31 cellular contexts compared by ENCODE assay signal in the genomic region with DNA sequence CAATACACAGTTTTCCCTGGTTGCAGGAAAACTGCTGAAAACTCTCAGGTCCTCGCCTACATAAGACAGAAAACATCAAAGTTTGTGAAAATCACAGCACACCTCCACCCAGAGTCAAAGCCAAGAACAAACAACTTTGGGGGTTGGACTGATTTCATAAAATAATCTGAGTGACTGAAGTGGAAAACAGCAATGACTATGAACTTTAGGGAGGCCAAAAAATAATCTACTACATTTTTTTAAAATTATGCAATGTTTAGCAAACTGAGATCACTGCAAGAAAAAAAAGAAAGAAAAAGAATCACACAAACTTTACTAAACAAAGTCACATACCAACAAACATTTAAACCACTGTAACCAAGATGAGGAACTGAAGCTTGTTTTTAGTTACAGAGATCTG. TPM values are rescaled to one million over a fixed set of nuclear protein-coding genes. Genes with fewer than 3 reads are reported as not detected.
DNase-seq lines count a peak whose midpoint lies in the region; ATAC-seq, FAIRE-seq and TF ChIP-seq lines count a peak whose summit lies in the region.
"Had no signal": no experiment of that assay in that cellular context is flagged by ENCODE, and none has a peak within 500 bp of the region (broad histone marks: within the 10 kb centered on the region; RNA-seq: fewer than 3 reads in every experiment).

No MANE protein-coding gene starts in this region.

- no peak overlapping the region for H2BK5ac ChIP-seq in IMR-90 (ENCODE audit: low read depth, low read length, poor library complexity, severe bottlenecking)

- no peaks in the 10 kb centered on the region for H3K79me1 ChIP-seq in IMR-90 (ENCODE audit: low read depth in 1 of 2, low read length in 2 of 2)

- no peak overlapping the region for H2AFZ ChIP-seq in IMR-90 (replicated peaks; ENCODE audit: low read length, poor library complexity)

- WGBS in IMR-90 (ENCODE audit: extremely low coverage in 2 of 2, insufficient read length in 1 of 2), 2 experiments = no CpG with 5 or more reads among the region's 1 CpG

- POLR2A ChIA-PET in AG04450 (lab: Yijun Ruan, JAX) (interaction anchor here (0.7 kb wide), 1 partner anchor 15 kb away, joined by 4 read pairs; no protein-coding TSS in a partner anchor), IMR-90 (lab: Charles Lee; ENCODE audit: unreplicated experiment) (interaction anchor here (0.6 kb wide), 1 partner anchor 1007 kb away, joined by 3 read pairs; no protein-coding TSS in a partner anchor)

- H3K4ac ChIP-seq in IMR-90 (ENCODE audit: low read depth, low read length) = no peak overlapping the region

- ATAC-seq in IMR-90 (ENCODE audit: low read depth) (peak; percentile 59), HG03108 (IDR thresholded peaks at IDR 0.05; ENCODE audit: unreplicated experiment) (no peak)
- ATAC-seq: A549; activated CD8-positive, alpha-beta T cell treated with anti-CD3 and anti-CD28 coated beads, Interleukin-2, amount 10 ng/mL, durations not matched to agents 7 days and 5 days; CD8-positive, alpha-beta T cell; lower lobe of right lung; mucosa of descending colon; upper lobe of right lung had no signal

- BruUV-seq in IMR-90 (replicated peaks; lab: Mats Ljungman, UMichigan) = no TSS peak

- H3K27me3 ChIP-seq in AG04450 (ENCODE audit: control insufficient read depth, insufficient read depth, low read length) (no peaks in the 10 kb centered on the region), IMR-90 (ENCODE audit: control insufficient read depth, insufficient read depth, low read length) (no peaks in the 10 kb centered on the region)
- H3K27me3 ChIP-seq: brain microvascular endothelial cell, heart left ventricle, Peyer's patch, upper lobe of right lung had no signal

- CTCF ChIA-PET in AG04450 (lab: Charles Lee) = interaction anchor here (0.6 to 5.1 kb wide), 3 partner anchors 12 to 542 kb away, joined by 3 to 18 read pairs (median 13); no protein-coding TSS in a partner anchor
- CTCF ChIA-PET in IMR-90 (lab: Yijun Ruan, JAX) = interaction anchor here (0.6 kb wide), 2 partner anchors 240 to 615 kb away, joined by 4 to 5 read pairs; no protein-coding TSS in a partner anchor

- DNase-seq in AG04450 (ENCODE audit: low read depth, low spot score) = no peak
- peak; percentile 28 for DNase-seq in IMR-90
- DNase-seq in middle frontal gyrus (ENCODE audit: extremely low spot score, low spot score) = peak; percentile 29
- no peak for DNase-seq in 8988T
- DNase-seq in G401 (ENCODE audit: low spot score) = no peak
- no peak for DNase-seq in activated T-cell treated with anti-CD3 and anti-CD28 coated beads, Interleukin-2, amount 50 U/mL, for 1 hour
- DNase-seq: activated CD4-positive, alpha-beta T cell treated with anti-CD3 and anti-CD28 coated beads for 1 hour; activated CD8-positive, alpha-beta T cell treated with anti-CD3 and anti-CD28 coated beads, Interleukin-2, amount 10 ng/mL, durations not matched to agents 7 days and 5 days; activated naive CD4-positive, alpha-beta T cell treated with anti-CD3 and anti-CD28 coated beads, Interleukin-2, amount 50 U/mL, for 16 hours; amniotic stem cell; BE2C; brain microvascular endothelial cell; CD8-positive, alpha-beta T cell; effector CD8-positive, alpha-beta T cell; heart left ventricle; Kasumi-1; lower lobe of right lung; mucosa of descending colon; NCI-H1436 treated with DMSO at 0.1 percent for 48 hours; NCI-H226; Peyer's patch; stimulated activated naive CD4-positive, alpha-beta T cell; SW 1271; upper lobe of right lung had no signal

- no peak overlapping the region for H3K56ac ChIP-seq in IMR-90 (ENCODE audit: extremely low read depth, insufficient read depth, low read length)

- no peak overlapping the region for H4K91ac ChIP-seq in IMR-90 (ENCODE audit: insufficient read depth, low read depth, low read length)

- H3K4me3 ChIP-seq in AG04450 (ENCODE audit: low read depth, low read length) = no peak overlapping the region
- no peak overlapping the region for H3K4me3 ChIP-seq in IMR-90 (ENCODE audit: insufficient read depth, low read depth, low read length)
- H3K4me3 ChIP-seq: A549, heart left ventricle, lower lobe of right lung, mucosa of descending colon, Peyer's patch, upper lobe of right lung had no signal

- H2AK9ac ChIP-seq in IMR-90 (replicated peaks; ENCODE audit: low read depth, low read length, poor library complexity) = no peak overlapping the region

- dilution Hi-C loops in IMR-90 (cut with HindIII; ENCODE audit: low sequenced_read_pairs, unreplicated experiment) = no loop called here

- no peak overlapping the region for H2BK20ac ChIP-seq in IMR-90 (ENCODE audit: low read depth, low read length)

- no peak overlapping the region for H2BK15ac ChIP-seq in IMR-90 (ENCODE audit: low read depth, low read length)

- H3K4me2 ChIP-seq in IMR-90 (ENCODE audit: low read depth, low read length) = no peak overlapping the region; the same call in 1 of the 2 replicates
- H3K4me2 ChIP-seq: A549 had no signal

- no peak overlapping the region for H3K23ac ChIP-seq in IMR-90 (ENCODE audit: low read depth, low read length)

- no peak overlapping the region for H3K14ac ChIP-seq in IMR-90 (replicated peaks; ENCODE audit: low read depth, low read length)

- no peak for TF ChIP-seq RAD21 in IMR-90 (IDR thresholded peaks at IDR 0.05; ENCODE audit: low read length)

- no peaks in the 10 kb centered on the region for H3K36me3 ChIP-seq in IMR-90 (ENCODE audit: control insufficient read depth, insufficient read depth, low read length)
- H3K36me3 ChIP-seq: BE2C, brain microvascular endothelial cell, heart left ventricle, lower lobe of right lung, Peyer's patch, upper lobe of right lung had no signal

- H4K20me1 ChIP-seq in IMR-90 (ENCODE audit: insufficient read depth, low read length) = no peaks in the 10 kb centered on the region

- H4K8ac ChIP-seq in IMR-90 (ENCODE audit: low read depth in 2 of 2, low read length in 2 of 2) = no peak overlapping the region

- intact Hi-C loops in IMR-90 (cut with micrococcal nuclease) = no loop called here

- no peak overlapping the region for H4K5ac ChIP-seq in IMR-90 (ENCODE audit: low read depth, low read length)

- no peak overlapping the region for H2BK120ac ChIP-seq in IMR-90 (ENCODE audit: low read depth, low read length)

- H3K27ac ChIP-seq in AG04450 (ENCODE audit: low read depth, low read length) (peak overlapping the region; percentile 41), IMR-90 (ENCODE audit: insufficient read depth, low read length) (no peak overlapping the region)
- H3K27ac ChIP-seq: A549, brain microvascular endothelial cell, epithelial cell of prostate, heart left ventricle, lower lobe of right lung, Peyer's patch, upper lobe of right lung had no signal

- H3K9me1 ChIP-seq in IMR-90 (ENCODE audit: insufficient read depth, low read length) = peaks cover 2% of the 10 kb centered on the region; the same call in 1 of the 2 replicates

- TF ChIP-seq CTCF in AG04450 (IDR thresholded peaks at IDR 0.05; ENCODE audit: low read depth, low read length) = no peak
- no peak for TF ChIP-seq CTCF in IMR-90 (conservative IDR thresholded peaks at IDR 0.05; ENCODE audit: low read depth, low read length)

- FAIRE-seq in endometrium (lab: Jason Lieb, UNC) = peak; percentile 96
- FAIRE-seq: A549, GM18507, GM19239, H54 had no signal

- H3K9me3 ChIP-seq in AG04450 (ENCODE audit: control insufficient read depth, insufficient read depth, low read length) (no peaks in the 10 kb centered on the region; the same call in 1 of the 2 replicates), IMR-90 (ENCODE audit: control insufficient read depth, insufficient read depth, low read length) (no peaks in the 10 kb centered on the region)
- H3K9me3 ChIP-seq: A549, BE2C, heart left ventricle, lower lobe of right lung, mucosa of descending colon, Peyer's patch, upper lobe of right lung had no signal

- H3K18ac ChIP-seq in IMR-90 (ENCODE audit: low read depth, low read length) = peak overlapping the region; percentile 43; the same call in 1 of the 2 replicates

- TF ChIP-seq POLR2A in IMR-90 (IDR thresholded peaks at IDR 0.05; ENCODE audit: low read depth, low read length) = no peak

- H2AK5ac ChIP-seq in IMR-90 (ENCODE audit: low read depth, low read length) = no peak overlapping the region

- H3K4me1 ChIP-seq in IMR-90 (ENCODE audit: control insufficient read depth, insufficient read depth, low read length) = peaks cover 6% of the 10 kb centered on the region; the same call in 1 of the 2 replicates
- H3K4me1 ChIP-seq: BE2C, lower lobe of right lung, Peyer's patch, upper lobe of right lung had no signal

- no peak overlapping the region for H3K9ac ChIP-seq in IMR-90 (ENCODE audit: low read depth, low read length)

- in situ Hi-C loops in IMR-90 (cut with MboI; ENCODE audit: low sequenced_read_pairs) (no loop called here), G401 (cut with HindIII; ENCODE audit: low sequenced_read_pairs) (no loop called here)

TF ChIP-seq in IMR-90, 13 proteins besides CTCF, POLR2A, EP300 and RAD21:
- TF ChIP-seq MXI1 (IDR thresholded peaks at IDR 0.05; ENCODE audit: borderline replicate concordance, low read depth, low read length) = no peak
- peak; percentile 61 for TF ChIP-seq CEBPB (IDR thresholded peaks at IDR 0.05; ENCODE audit: low read depth, low read length)
TF ChIP-seq in IMR-90: peak in this region for 1.

RNA-seq across cellular contexts. Expression of gene FOXP1, which starts 15.9 kb away (rescaled TPM):
- polyA plus RNA-seq in AG04450 (2011; rRNA removed) (53.3 and 56.6 TPM in 2 replicates), IMR-90 (2012; rRNA removed) (37.0 and 43.3 TPM in 2 replicates)
- 294 TPM in 2 replicates for polyA minus RNA-seq in AG04450 (2011; rRNA and poly(A)+ RNA removed)
- 128 and 132 TPM in 2 replicates for total RNA-seq in IMR-90 (2012; rRNA removed)
- polyA plus RNA-seq in IMR-90 (2012; cell fraction: cytosol; rRNA removed) = 9.9 and 20.0 TPM in 2 replicates
- 21.2 and 46.2 TPM in 2 replicates for polyA plus RNA-seq in IMR-90 (2012; cell fraction: nucleus; rRNA removed; ENCODE audit: low replicate concordance)
- 1.1 and 9.7 TPM in 2 replicates for total RNA-seq in G401 (2014; rRNA removed; shearing (Covaris generic))

Comparison
In these comparisons a context has a peak if more than half of its experiments do, and no peak if none do; other contexts are left out.
1. DNase-seq: peak in IMR-90 (single experiment) and middle frontal gyrus (single experiment); none in AG04450 (single experiment), 8988T (single experiment), G401 (single experiment) and activated T-cell treated with anti-CD3 and anti-CD28 coated beads, Interleukin-2, amount 50 U/mL, for 1 hour (single experiment).
2. RNA of gene FOXP1, which starts 15.9 kb away (total RNA-seq): 128 to 132 TPM in IMR-90; 1.1 to 9.7 TPM in G401; every median in the first group is over 10 times any median in the second.